In the genomic region with DNA sequence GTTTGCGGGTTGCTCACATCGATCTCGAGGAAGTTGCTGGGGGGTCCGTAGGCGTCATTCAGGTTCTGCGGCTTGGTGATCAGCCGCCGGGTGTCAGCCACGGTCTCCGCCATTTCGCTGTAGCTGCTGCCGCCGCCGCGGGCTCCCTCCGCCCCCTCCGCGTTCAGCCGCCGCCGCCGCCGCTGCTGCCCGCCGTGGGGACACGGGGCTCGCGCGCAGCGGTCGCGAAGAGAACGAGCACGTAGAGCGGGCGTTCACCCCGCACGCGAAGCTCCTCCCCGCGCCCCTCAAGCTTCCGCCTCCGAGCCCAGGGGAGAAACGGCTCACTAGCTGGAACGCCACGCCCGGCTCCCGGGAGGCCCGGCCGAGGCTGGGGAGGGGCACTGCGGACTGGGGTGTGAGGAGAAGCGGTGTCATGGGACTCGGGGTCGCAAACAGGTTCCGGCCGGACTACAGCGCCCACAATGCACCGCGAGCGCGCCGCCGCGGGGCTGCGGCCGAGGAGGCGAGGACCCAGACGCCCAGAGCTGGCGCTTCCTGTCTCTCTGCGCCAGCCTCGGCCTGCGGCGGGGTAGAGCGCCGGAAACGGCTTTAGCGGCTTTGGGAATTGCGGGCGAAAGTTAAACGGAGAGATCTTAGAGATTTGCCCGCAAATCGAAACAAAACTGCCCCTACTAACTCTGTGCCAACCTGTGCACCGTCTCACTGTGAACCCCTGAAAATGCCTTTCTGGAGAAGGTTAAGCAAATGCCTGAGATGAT, we compare ENCODE assay signal across 1 cellular context.
A peak's percentile ranks its signal among the peaks of the same experiment; 100 is the strongest.
TF ChIP-seq lines count a peak whose summit lies in the region.

A gene (minus strand): TSS at position 232 of the 761 bp plus-strand sequence. CDS start 119 bp downstream, at position 113.

TF ChIP-seq in HepG2, 621 proteins besides CTCF, POLR2A, EP300 and RAD21 (continued from another document and continues in another):
- no peak for TF ChIP-seq EED (CRISPR knock-in tag; IDR thresholded peaks at IDR 0.05)
- peak; percentile 78 for TF ChIP-seq ZNF331 (CRISPR knock-in tag; IDR thresholded peaks at IDR 0.05)
- TF ChIP-seq, protein P1, sequence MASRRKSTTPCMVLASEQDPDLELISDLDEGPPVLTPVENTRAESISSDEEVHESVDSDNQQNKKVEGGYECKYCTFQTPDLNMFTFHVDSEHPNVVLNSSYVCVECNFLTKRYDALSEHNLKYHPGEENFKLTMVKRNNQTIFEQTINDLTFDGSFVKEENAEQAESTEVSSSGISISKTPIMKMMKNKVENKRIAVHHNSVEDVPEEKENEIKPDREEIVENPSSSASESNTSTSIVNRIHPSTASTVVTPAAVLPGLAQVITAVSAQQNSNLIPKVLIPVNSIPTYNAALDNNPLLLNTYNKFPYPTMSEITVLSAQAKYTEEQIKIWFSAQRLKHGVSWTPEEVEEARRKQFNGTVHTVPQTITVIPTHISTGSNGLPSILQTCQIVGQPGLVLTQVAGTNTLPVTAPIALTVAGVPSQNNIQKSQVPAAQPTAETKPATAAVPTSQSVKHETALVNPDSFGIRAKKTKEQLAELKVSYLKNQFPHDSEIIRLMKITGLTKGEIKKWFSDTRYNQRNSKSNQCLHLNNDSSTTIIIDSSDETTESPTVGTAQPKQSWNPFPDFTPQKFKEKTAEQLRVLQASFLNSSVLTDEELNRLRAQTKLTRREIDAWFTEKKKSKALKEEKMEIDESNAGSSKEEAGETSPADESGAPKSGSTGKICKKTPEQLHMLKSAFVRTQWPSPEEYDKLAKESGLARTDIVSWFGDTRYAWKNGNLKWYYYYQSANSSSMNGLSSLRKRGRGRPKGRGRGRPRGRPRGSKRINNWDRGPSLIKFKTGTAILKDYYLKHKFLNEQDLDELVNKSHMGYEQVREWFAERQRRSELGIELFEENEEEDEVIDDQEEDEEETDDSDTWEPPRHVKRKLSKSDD (CRISPR knock-in tag; IDR thresholded peaks at IDR 0.05; ENCODE audit: low read depth) = no peak
- TF ChIP-seq ZNF264 (CRISPR knock-in tag; IDR thresholded peaks at IDR 0.05) = peak; percentile 10; the same call in 1 of the 2 replicates
- no peak for TF ChIP-seq HOXA7 (CRISPR knock-in tag; IDR thresholded peaks at IDR 0.05)
- TF ChIP-seq JUN (CRISPR knock-in tag; IDR thresholded peaks at IDR 0.05) = no peak
- TF ChIP-seq SMYD3 (CRISPR knock-in tag; IDR thresholded peaks at IDR 0.05) = no peak; the same call in none of the 2 replicates
- no peak for TF ChIP-seq MTF1 (CRISPR knock-in tag; IDR thresholded peaks at IDR 0.05)
- TF ChIP-seq, protein P2, sequence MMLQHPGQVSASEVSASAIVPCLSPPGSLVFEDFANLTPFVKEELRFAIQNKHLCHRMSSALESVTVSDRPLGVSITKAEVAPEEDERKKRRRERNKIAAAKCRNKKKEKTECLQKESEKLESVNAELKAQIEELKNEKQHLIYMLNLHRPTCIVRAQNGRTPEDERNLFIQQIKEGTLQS (CRISPR knock-in tag; IDR thresholded peaks at IDR 0.05) = no peak
- no peak; the same call in 1 of the 2 replicates for TF ChIP-seq KDM4B (CRISPR knock-in tag; IDR thresholded peaks at IDR 0.05)
- no peak for TF ChIP-seq ZNF550 (CRISPR knock-in tag; IDR thresholded peaks at IDR 0.05; ENCODE audit: borderline replicate concordance)
- TF ChIP-seq GATA4 (IDR thresholded peaks at IDR 0.05; ENCODE audit: borderline replicate concordance, low read depth) = no peak
- 0 out of 2 replicates have a peak, but pooled peaks have one; percentile 31 for TF ChIP-seq BCL6 (CRISPR knock-in tag; IDR thresholded peaks at IDR 0.05)
- TF ChIP-seq ZNF501 (CRISPR knock-in tag; IDR thresholded peaks at IDR 0.05) = peak; percentile 78
- TF ChIP-seq, protein P3, sequence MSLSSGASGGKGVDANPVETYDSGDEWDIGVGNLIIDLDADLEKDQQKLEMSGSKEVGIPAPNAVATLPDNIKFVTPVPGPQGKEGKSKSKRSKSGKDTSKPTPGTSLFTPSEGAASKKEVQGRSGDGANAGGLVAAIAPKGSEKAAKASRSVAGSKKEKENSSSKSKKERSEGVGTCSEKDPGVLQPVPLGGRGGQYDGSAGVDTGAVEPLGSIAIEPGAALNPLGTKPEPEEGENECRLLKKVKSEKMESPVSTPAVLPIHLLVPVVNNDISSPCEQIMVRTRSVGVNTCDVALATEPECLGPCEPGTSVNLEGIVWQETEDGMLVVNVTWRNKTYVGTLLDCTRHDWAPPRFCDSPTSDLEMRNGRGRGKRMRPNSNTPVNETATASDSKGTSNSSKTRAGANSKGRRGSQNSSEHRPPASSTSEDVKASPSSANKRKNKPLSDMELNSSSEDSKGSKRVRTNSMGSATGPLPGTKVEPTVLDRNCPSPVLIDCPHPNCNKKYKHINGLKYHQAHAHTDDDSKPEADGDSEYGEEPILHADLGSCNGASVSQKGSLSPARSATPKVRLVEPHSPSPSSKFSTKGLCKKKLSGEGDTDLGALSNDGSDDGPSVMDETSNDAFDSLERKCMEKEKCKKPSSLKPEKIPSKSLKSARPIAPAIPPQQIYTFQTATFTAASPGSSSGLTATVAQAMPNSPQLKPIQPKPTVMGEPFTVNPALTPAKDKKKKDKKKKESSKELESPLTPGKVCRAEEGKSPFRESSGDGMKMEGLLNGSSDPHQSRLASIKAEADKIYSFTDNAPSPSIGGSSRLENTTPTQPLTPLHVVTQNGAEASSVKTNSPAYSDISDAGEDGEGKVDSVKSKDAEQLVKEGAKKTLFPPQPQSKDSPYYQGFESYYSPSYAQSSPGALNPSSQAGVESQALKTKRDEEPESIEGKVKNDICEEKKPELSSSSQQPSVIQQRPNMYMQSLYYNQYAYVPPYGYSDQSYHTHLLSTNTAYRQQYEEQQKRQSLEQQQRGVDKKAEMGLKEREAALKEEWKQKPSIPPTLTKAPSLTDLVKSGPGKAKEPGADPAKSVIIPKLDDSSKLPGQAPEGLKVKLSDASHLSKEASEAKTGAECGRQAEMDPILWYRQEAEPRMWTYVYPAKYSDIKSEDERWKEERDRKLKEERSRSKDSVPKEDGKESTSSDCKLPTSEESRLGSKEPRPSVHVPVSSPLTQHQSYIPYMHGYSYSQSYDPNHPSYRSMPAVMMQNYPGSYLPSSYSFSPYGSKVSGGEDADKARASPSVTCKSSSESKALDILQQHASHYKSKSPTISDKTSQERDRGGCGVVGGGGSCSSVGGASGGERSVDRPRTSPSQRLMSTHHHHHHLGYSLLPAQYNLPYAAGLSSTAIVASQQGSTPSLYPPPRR (CRISPR knock-in tag; IDR thresholded peaks at IDR 0.05; ENCODE audit: borderline replicate concordance) = no peak; the same call in 1 of the 2 replicates
- TF ChIP-seq MBNL3 (CRISPR knock-in tag; conservative IDR thresholded peaks at IDR 0.05) = no peak
- TF ChIP-seq ZFP36L1 (CRISPR knock-in tag; IDR thresholded peaks at IDR 0.05) = peak; percentile 86
- TF ChIP-seq ZFX (CRISPR knock-in tag; IDR thresholded peaks at IDR 0.05; ENCODE audit: low read depth) = peak; percentile 76
- 0 out of 2 replicates have a peak, but pooled peaks have one; percentile 40 for TF ChIP-seq ZNF292 (CRISPR knock-in tag; IDR thresholded peaks at IDR 0.05; ENCODE audit: borderline replicate concordance, low read depth)
- peak; percentile 71 for TF ChIP-seq SRY (CRISPR knock-in tag; IDR thresholded peaks at IDR 0.05)
- no peak for TF ChIP-seq FOXK2 (IDR thresholded peaks at IDR 0.05)
- TF ChIP-seq NCOR1 (IDR thresholded peaks at IDR 0.05; ENCODE audit: borderline replicate concordance, low read length) = 0 out of 2 replicates have a peak, but pooled peaks have one; percentile 19
- TF ChIP-seq, protein P4, sequence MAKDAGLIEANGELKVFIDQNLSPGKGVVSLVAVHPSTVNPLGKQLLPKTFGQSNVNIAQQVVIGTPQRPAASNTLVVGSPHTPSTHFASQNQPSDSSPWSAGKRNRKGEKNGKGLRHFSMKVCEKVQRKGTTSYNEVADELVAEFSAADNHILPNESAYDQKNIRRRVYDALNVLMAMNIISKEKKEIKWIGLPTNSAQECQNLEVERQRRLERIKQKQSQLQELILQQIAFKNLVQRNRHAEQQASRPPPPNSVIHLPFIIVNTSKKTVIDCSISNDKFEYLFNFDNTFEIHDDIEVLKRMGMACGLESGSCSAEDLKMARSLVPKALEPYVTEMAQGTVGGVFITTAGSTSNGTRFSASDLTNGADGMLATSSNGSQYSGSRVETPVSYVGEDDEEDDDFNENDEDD (CRISPR knock-in tag; IDR thresholded peaks at IDR 0.05; ENCODE audit: borderline replicate concordance) = peak; percentile 58; the same call in 1 of the 2 replicates
- TF ChIP-seq ONECUT2 (CRISPR knock-in tag; IDR thresholded peaks at IDR 0.05) = no peak
- TF ChIP-seq CCDC6 (CRISPR knock-in tag; IDR thresholded peaks at IDR 0.05) = peak; percentile 33; the same call in 1 of the 2 replicates
- TF ChIP-seq, protein P5, sequence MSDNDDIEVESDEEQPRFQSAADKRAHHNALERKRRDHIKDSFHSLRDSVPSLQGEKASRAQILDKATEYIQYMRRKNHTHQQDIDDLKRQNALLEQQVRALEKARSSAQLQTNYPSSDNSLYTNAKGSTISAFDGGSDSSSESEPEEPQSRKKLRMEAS (IDR thresholded peaks at IDR 0.05) = peak; percentile 67
- TF ChIP-seq HNRNPL (IDR thresholded peaks at IDR 0.05; ENCODE audit: low read depth, low read length) = 0 out of 2 replicates have a peak, but pooled peaks have one; percentile 26
- TF ChIP-seq ZNF883 (CRISPR knock-in tag; IDR thresholded peaks at IDR 0.05; ENCODE audit: not compliant biosample characterization) = peak; percentile 21
- TF ChIP-seq PCBP2 (optimal IDR thresholded peaks at IDR 0.05; ENCODE audit: low read depth, low read length, poor library complexity, severe bottlenecking) = no peak
- TF ChIP-seq, protein P6, sequence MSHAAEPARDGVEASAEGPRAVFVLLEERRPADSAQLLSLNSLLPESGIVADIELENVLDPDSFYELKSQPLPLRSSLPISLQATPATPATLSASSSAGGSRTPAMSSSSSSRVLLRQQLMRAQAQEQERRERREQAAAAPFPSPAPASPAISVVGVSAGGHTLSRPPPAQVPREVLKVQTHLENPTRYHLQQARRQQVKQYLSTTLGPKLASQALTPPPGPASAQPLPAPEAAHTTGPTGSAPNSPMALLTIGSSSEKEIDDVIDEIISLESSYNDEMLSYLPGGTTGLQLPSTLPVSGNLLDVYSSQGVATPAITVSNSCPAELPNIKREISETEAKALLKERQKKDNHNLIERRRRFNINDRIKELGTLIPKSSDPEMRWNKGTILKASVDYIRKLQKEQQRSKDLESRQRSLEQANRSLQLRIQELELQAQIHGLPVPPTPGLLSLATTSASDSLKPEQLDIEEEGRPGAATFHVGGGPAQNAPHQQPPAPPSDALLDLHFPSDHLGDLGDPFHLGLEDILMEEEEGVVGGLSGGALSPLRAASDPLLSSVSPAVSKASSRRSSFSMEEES (CRISPR knock-in tag; IDR thresholded peaks at IDR 0.05) = peak; percentile 99
- TF ChIP-seq ESRRA (CRISPR knock-in tag; IDR thresholded peaks at IDR 0.05; ENCODE audit: low read depth) = peak; percentile 77; the same call in 1 of the 2 replicates
- TF ChIP-seq ZNF350 (CRISPR knock-in tag; IDR thresholded peaks at IDR 0.05; ENCODE audit: borderline replicate concordance, low read depth) = peak; percentile 74
- TF ChIP-seq ZSCAN25 (CRISPR knock-in tag; IDR thresholded peaks at IDR 0.05) = no peak
- no peak for TF ChIP-seq HMGA1 (CRISPR knock-in tag; conservative IDR thresholded peaks at IDR 0.05)
- TF ChIP-seq ATAD3A (CRISPR knock-in tag; IDR thresholded peaks at IDR 0.05) = no peak
- TF ChIP-seq, protein P7, sequence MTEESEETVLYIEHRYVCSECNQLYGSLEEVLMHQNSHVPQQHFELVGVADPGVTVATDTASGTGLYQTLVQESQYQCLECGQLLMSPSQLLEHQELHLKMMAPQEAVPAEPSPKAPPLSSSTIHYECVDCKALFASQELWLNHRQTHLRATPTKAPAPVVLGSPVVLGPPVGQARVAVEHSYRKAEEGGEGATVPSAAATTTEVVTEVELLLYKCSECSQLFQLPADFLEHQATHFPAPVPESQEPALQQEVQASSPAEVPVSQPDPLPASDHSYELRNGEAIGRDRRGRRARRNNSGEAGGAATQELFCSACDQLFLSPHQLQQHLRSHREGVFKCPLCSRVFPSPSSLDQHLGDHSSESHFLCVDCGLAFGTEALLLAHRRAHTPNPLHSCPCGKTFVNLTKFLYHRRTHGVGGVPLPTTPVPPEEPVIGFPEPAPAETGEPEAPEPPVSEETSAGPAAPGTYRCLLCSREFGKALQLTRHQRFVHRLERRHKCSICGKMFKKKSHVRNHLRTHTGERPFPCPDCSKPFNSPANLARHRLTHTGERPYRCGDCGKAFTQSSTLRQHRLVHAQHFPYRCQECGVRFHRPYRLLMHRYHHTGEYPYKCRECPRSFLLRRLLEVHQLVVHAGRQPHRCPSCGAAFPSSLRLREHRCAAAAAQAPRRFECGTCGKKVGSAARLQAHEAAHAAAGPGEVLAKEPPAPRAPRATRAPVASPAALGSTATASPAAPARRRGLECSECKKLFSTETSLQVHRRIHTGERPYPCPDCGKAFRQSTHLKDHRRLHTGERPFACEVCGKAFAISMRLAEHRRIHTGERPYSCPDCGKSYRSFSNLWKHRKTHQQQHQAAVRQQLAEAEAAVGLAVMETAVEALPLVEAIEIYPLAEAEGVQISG (CRISPR knock-in tag; IDR thresholded peaks at IDR 0.05) = peak; percentile 98
- peak; percentile 82 for TF ChIP-seq TARDBP (CRISPR knock-in tag; IDR thresholded peaks at IDR 0.05)
- TF ChIP-seq, protein P8, sequence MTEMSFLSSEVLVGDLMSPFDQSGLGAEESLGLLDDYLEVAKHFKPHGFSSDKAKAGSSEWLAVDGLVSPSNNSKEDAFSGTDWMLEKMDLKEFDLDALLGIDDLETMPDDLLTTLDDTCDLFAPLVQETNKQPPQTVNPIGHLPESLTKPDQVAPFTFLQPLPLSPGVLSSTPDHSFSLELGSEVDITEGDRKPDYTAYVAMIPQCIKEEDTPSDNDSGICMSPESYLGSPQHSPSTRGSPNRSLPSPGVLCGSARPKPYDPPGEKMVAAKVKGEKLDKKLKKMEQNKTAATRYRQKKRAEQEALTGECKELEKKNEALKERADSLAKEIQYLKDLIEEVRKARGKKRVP (CRISPR knock-in tag; IDR thresholded peaks at IDR 0.05) = peak in 1 of 2 experiments; percentile 77; a peak in 2 of 4 replicates
- TF ChIP-seq ZNF75D (CRISPR knock-in tag; IDR thresholded peaks at IDR 0.05; ENCODE audit: borderline replicate concordance) = no peak
- no peak; the same call in 1 of the 2 replicates for TF ChIP-seq ZNF230 (CRISPR knock-in tag; IDR thresholded peaks at IDR 0.05)
- TF ChIP-seq, protein P9, sequence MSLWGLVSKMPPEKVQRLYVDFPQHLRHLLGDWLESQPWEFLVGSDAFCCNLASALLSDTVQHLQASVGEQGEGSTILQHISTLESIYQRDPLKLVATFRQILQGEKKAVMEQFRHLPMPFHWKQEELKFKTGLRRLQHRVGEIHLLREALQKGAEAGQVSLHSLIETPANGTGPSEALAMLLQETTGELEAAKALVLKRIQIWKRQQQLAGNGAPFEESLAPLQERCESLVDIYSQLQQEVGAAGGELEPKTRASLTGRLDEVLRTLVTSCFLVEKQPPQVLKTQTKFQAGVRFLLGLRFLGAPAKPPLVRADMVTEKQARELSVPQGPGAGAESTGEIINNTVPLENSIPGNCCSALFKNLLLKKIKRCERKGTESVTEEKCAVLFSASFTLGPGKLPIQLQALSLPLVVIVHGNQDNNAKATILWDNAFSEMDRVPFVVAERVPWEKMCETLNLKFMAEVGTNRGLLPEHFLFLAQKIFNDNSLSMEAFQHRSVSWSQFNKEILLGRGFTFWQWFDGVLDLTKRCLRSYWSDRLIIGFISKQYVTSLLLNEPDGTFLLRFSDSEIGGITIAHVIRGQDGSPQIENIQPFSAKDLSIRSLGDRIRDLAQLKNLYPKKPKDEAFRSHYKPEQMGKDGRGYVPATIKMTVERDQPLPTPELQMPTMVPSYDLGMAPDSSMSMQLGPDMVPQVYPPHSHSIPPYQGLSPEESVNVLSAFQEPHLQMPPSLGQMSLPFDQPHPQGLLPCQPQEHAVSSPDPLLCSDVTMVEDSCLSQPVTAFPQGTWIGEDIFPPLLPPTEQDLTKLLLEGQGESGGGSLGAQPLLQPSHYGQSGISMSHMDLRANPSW (CRISPR knock-in tag; IDR thresholded peaks at IDR 0.05; ENCODE audit: borderline replicate concordance) = no peak
- peak; percentile 51; the same call in 1 of the 2 replicates for TF ChIP-seq ZBTB7B (CRISPR knock-in tag; IDR thresholded peaks at IDR 0.05)
- TF ChIP-seq HHEX (CRISPR knock-in tag; IDR thresholded peaks at IDR 0.05) = no peak
- no peak for TF ChIP-seq ZNF747 (CRISPR knock-in tag; IDR thresholded peaks at IDR 0.05; ENCODE audit: borderline replicate concordance)
